ENCODE assay signal across 8 cellular contexts in the genomic region with DNA sequence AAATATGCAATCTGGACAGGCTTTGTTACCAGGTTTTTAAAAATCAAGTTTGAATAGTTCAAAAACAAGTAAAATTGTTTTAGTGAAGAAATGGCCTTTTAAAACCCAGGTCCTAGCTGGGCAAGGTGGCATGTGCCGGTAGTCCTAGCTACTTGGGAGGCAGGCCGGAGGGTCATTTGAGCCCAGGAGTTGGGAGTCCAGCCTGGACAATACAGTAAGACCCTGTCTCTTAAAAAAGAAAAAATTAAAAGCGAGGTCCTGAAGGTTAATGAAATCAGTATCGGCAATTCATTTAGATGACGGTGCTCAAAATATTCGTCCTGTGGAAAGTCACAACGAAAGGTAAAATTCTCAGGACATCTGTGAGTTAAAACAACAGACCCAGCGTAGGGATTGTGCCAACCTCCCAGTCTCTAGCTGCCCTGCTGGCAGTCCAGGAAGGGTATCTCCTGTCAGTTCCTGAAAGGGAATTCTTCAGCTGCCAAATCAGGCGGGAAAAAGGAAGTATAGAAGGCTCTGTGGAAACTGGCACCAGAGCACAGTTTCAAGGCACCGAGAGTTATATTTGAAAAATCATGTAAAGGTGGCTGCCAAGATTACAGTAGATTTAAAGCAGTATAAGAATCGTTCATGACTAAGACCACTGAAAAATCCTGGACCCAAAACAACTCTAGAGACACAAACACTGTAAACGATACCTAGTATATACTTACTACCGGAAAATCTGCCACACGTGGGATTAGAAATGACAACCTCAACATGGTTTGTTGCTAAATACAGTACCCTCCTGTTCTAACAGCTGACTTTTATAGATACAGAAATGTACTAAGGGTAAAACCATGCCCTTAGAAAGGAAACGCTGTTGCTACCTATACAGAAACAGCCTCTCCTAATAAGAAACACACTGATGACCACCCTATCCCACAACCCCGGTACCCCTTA. TPM values are rescaled to one million over a fixed set of nuclear protein-coding genes. Genes with fewer than 3 reads are reported as not detected.
DNase-seq lines count a peak whose midpoint lies in the region; ATAC-seq and TF ChIP-seq lines count a peak whose summit lies in the region.

No MANE protein-coding gene starts in this region.

- peaks cover 0 to 17% (median 16%) of the 10 kb centered on the region in 4 donors for H3K4me1 Mint-ChIP-seq in CD4-positive, CD25-positive, alpha-beta regulatory T cell
- H3K4me1 Mint-ChIP-seq in T-cell, result peaks cover 18 to 26% (median 25%) of the 10 kb centered on the region in 3 donors
- peaks cover 19% of the 10 kb centered on the region for H3K4me1 Mint-ChIP-seq in progenitor cell of endocrine pancreas (ENCODE audit: low read depth)

- no peaks in the 10 kb centered on the region for H3K36me3 Mint-ChIP-seq in CD4-positive, CD25-positive, alpha-beta regulatory T cell
- H3K36me3 Mint-ChIP-seq in T-cell, result no peaks in the 10 kb centered on the region
- peaks cover 3% of the 10 kb centered on the region for H3K36me3 Mint-ChIP-seq in progenitor cell of endocrine pancreas (ENCODE audit: insufficient read depth)

- peak overlapping the region; percentile 88 to 93 (median 93) for H3K4me3 Mint-ChIP-seq in CD4-positive, CD25-positive, alpha-beta regulatory T cell
- H3K4me3 Mint-ChIP-seq in T-cell (peak overlapping the region; percentile 84 to 86 (median 85)), progenitor cell of endocrine pancreas (ENCODE audit: low read depth) (peak overlapping the region; percentile 85)

- H3K4me1 ChIP-seq in CD4-positive, CD25-positive, alpha-beta regulatory T cell (ENCODE audit: control insufficient read depth, insufficient read depth, low read length, poor library complexity, severe bottlenecking), result peaks cover 18% of the 10 kb centered on the region

- TF ChIP-seq CTCF in progenitor cell of endocrine pancreas (IDR thresholded peaks at IDR 0.05; ENCODE audit: unreplicated experiment), result no peak

- peaks cover 10% of the 10 kb centered on the region for H3K27me3 Mint-ChIP-seq in CD4-positive, CD25-positive, alpha-beta regulatory T cell
- peaks cover 0 to 6% of the 10 kb centered on the region in 2 donors for H3K27me3 Mint-ChIP-seq in T-cell
- H3K27me3 Mint-ChIP-seq in progenitor cell of endocrine pancreas, result no peaks in the 10 kb centered on the region

- H3K4me3 ChIP-seq in CD4-positive, CD25-positive, alpha-beta regulatory T cell (ENCODE audit: low read depth, low read length), result peak overlapping the region; percentile 80

- peaks cover 2% of the 10 kb centered on the region for H3K27me3 ChIP-seq in CD4-positive, CD25-positive, alpha-beta regulatory T cell (ENCODE audit: control insufficient read depth, insufficient read depth, low read length)

- peaks cover 0 to 4% (median 0%) of the 10 kb centered on the region in 7 donors for H3K9me3 Mint-ChIP-seq in CD4-positive, CD25-positive, alpha-beta regulatory T cell
- no peaks in the 10 kb centered on the region for H3K9me3 Mint-ChIP-seq in T-cell
- H3K9me3 Mint-ChIP-seq in progenitor cell of endocrine pancreas (ENCODE audit: low read depth), result no peaks in the 10 kb centered on the region

- no peaks in the 10 kb centered on the region for H3K36me3 ChIP-seq in CD4-positive, CD25-positive, alpha-beta regulatory T cell (ENCODE audit: control insufficient read depth, insufficient read depth, low read length)

- POLR2A ChIA-PET in T-cell (lab: Charles Lee), result interaction anchor here in 1 of 2 donors (0.6 kb wide), 1 partner anchor 306 kb away, joined by 3 read pairs; no protein-coding TSS in a partner anchor

- H3K27ac ChIP-seq in CD4-positive, CD25-positive, alpha-beta regulatory T cell (ENCODE audit: insufficient read depth, low read length, poor library complexity, severe bottlenecking), result no peak overlapping the region

- CTCF ChIA-PET in T-cell (lab: Charles Lee), result interaction anchor here in 1 of 2 donors (0.6 to 1.2 kb wide), 3 partner anchors 9 to 82 kb away, joined by 3 to 5 read pairs (median 3); no protein-coding TSS in a partner anchor

- H3K9me3 ChIP-seq in CD4-positive, CD25-positive, alpha-beta regulatory T cell (ENCODE audit: control insufficient read depth in 2 of 2, low read length in 2 of 2), result no peaks in the 10 kb centered on the region

- no peak for DNase-seq in CD4-positive, CD25-positive, alpha-beta regulatory T cell
- DNase-seq in T-cell (no peak), fibroblast of peridontal ligament (ENCODE audit: extremely low read depth) (peak; percentile 41), progenitor cell of endocrine pancreas (ENCODE audit: low spot score, unreplicated experiment) (no peak), NCI-H774 (lab: John Stamatoyannopoulos, UW) (no peak), NCI-H345 treated with DMSO at 0.1 percent for 48 hours (lab: John Stamatoyannopoulos, UW; ENCODE audit: unreplicated experiment) (no peak), iPS-NIHi11 (ENCODE audit: low spot score) (no peak)

- ATAC-seq in CD4-positive, CD25-positive, alpha-beta regulatory T cell (ENCODE audit: low read depth in 2 of 2), result no peak
- ATAC-seq in HG02759 (IDR thresholded peaks at IDR 0.05; ENCODE audit: unreplicated experiment) (peak; percentile 3), T-cell (replicated peaks in 1 of 4) (peak; percentile 4 to 26 (median 9))

- H3K27ac Mint-ChIP-seq in CD4-positive, CD25-positive, alpha-beta regulatory T cell, result peak overlapping the region; percentile 75 to 85 (median 78)
- H3K27ac Mint-ChIP-seq in T-cell (peak overlapping the region; percentile 67 to 80), progenitor cell of endocrine pancreas (peak overlapping the region; percentile 80)

RNA-seq across cellular contexts. Expression of a gene that starts 1.2 kb away (rescaled TPM):
- total RNA-seq in CD4-positive, CD25-positive, alpha-beta regulatory T cell, result 1.4 TPM
- polyA plus RNA-seq in CD4-positive, CD25-positive, alpha-beta regulatory T cell, result 1 to 10 TPM in 1 of 4 donors, under 1 TPM in 3; 0.32 to 1.2 (median 0.68) TPM
- total RNA-seq in T-cell, result 1 to 10 TPM; 2.2 to 4.4 (median 3.0) TPM
- total RNA-seq in progenitor cell of endocrine pancreas, result 19.8 and 20.6 TPM in 2 replicates

Comparison
In these comparisons a context has a peak if more than half of its experiments do, and no peak if none do; other contexts are left out.
1. ATAC-seq: peak in HG02759 (single experiment) and T-cell (4 of 4); none in CD4-positive, CD25-positive, alpha-beta regulatory T cell (0 of 2).
2. Peak in every context shown above with its lines, with median percentiles within 50 percentile points of each other: H3K27ac Mint-ChIP-seq and H3K4me3 Mint-ChIP-seq.